Comparison of ENCODE assay signal across 20 cellular contexts in genomic region chr12:47878293-47878917, GRCh38.
"Had no signal": no experiment of that assay in that cellular context is flagged by ENCODE, and none has a peak within 500 bp of the region (broad histone marks: within the 10 kb centered on the region; RNA-seq: fewer than 3 reads in every experiment).

No MANE protein-coding gene starts in this region.

- H3K4me3 Mint-ChIP-seq: activated B cell treated with CpG ODN at 0.5 μM for 24 hours; brain; stimulated activated memory B cell treated with anti-CD40 and anti-IgM and Interleukin-4, amounts not matched to agents 10 μg/mL and 1 μg/mL and 100 μg/mL, for 72 hours had no signal

- H3K9me3 Mint-ChIP-seq: activated B cell treated with CpG ODN at 0.5 μM for 24 hours; brain; naive B cell; stimulated activated memory B cell treated with anti-CD40 and anti-IgM and Interleukin-4, amounts not matched to agents 10 μg/mL and 1 μg/mL and 100 μg/mL, for 72 hours had no signal

- DNase-seq: activated B cell treated with CpG ODN at 0.5 μM for 24 hours; activated CD4-positive, alpha-beta T cell treated with anti-CD3 and anti-CD28 coated beads for 4 hours; activated gamma-delta T cell; anterior cingulate cortex; cerebellar nuclear complex; cortex of kidney; effector CD4-positive, alpha-beta T cell; heart right ventricle; left ventricle myocardium inferior; mucosa of descending colon; naive B cell; pancreas; stimulated activated CD4-positive, alpha-beta T cell treated with anti-CD3 and anti-CD28 coated beads, Interleukin-4, amount 100 ng/mL, for 24 hours; SW 1271; thyroid gland had no signal

- H3K27ac Mint-ChIP-seq: activated B cell treated with CpG ODN at 0.5 μM for 24 hours; brain; naive B cell; stimulated activated memory B cell treated with anti-CD40 and anti-IgM and Interleukin-4, amounts not matched to agents 10 μg/mL and 1 μg/mL and 100 μg/mL, for 72 hours had no signal

- ATAC-seq: gastroesophageal sphincter; heart right ventricle; mucosa of descending colon; pancreas; Right ventricle myocardium inferior; sciatic nerve; stimulated activated memory B cell treated with anti-CD40 and anti-IgM and Interleukin-4, amounts not matched to agents 10 μg/mL and 1 μg/mL and 100 μg/mL, for 72 hours had no signal

- H3K36me3 Mint-ChIP-seq: brain, naive B cell had no signal
